20 cellular contexts compared by ENCODE assay signal in the genomic region with DNA sequence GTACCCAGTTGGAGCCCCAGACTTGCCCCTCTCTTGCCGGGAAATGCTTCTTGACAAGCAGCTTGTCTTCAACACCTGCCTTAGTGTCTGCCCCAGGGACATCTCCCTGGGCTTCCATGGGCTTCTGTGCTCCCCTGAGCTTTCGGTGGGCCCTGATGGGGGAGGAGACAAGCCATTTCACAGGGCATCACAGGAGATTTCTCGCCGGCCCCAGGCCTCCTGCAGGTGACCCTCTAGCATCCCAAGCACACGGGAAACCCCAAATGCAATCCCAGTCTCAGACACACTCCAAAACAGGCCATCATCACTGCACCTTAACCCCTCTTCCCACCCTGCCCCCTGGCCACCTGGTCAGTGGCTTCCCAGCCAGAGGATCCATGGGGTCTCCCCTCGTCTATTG.
"Had no signal": no experiment of that assay in that cellular context is flagged by ENCODE, and none has a peak within 500 bp of the region (broad histone marks: within the 10 kb centered on the region; RNA-seq: fewer than 3 reads in every experiment).

No MANE protein-coding gene starts in this region.

- ATAC-seq: esophagus mucosa, left lobe of liver, pancreas had no signal

- H3K4me3 Mint-ChIP-seq: activated CD4-positive, alpha-beta memory T cell treated with anti-CD3 and anti-CD28 coated beads, Interleukin-2, amount 10 ng/mL, durations not matched to agents 7 days and 5 days; activated CD4-positive, alpha-beta T cell treated with anti-CD3 and anti-CD28 coated beads, Interleukin-2, amount 10 ng/mL, durations not matched to agents 24 days and 14 days; activated naive CD8-positive, alpha-beta T cell treated with anti-CD3 and anti-CD28 coated beads for 36 hours; brain; nephron had no signal

- H3K27ac Mint-ChIP-seq: activated CD4-positive, alpha-beta memory T cell treated with anti-CD3 and anti-CD28 coated beads, Interleukin-2, amount 10 ng/mL, durations not matched to agents 7 days and 5 days; activated CD4-positive, alpha-beta T cell treated with anti-CD3 and anti-CD28 coated beads, Interleukin-2, amount 10 ng/mL, durations not matched to agents 24 days and 14 days; activated naive CD8-positive, alpha-beta T cell treated with anti-CD3 and anti-CD28 coated beads for 36 hours; brain had no signal

- H3K4me1 ChIP-seq: adrenal gland, pancreas, prostate gland had no signal

- H3K36me3 ChIP-seq: adrenal gland, pancreas, prostate gland, spleen had no signal

- H3K4me3 ChIP-seq: adrenal gland, lung, pancreas, prostate gland, spleen had no signal

- H3K9me3 ChIP-seq: adrenal gland, pancreas, prostate gland had no signal

- DNase-seq: activated CD4-positive, alpha-beta memory T cell treated with anti-CD3 and anti-CD28 coated beads, Interleukin-2, amount 10 ng/mL, durations not matched to agents 7 days and 5 days; activated CD4-positive, alpha-beta T cell treated with anti-CD3 and anti-CD28 coated beads, Interleukin-2, amount 10 ng/mL, durations not matched to agents 24 days and 14 days; activated CD4-positive, CD25-positive, alpha-beta regulatory T cell treated with anti-CD3 and anti-CD28 coated beads, Interleukin-2, amount 50 U/mL, for 72 hours; activated effector memory CD4-positive, alpha-beta T cell treated with Interleukin-2 at 50 U/mL for 16 hours; activated naive CD4-positive, alpha-beta T cell treated with Interleukin-2 at 50 U/mL for 16 hours; activated naive CD8-positive, alpha-beta T cell treated with anti-CD3 and anti-CD28 coated beads for 36 hours; adrenal gland; foreskin melanocyte; kidney glomerular epithelial cell; mesendoderm; pancreas; spleen; stimulated activated naive CD4-positive, alpha-beta T cell; T-helper 2 cell had no signal

- H3K36me3 Mint-ChIP-seq: activated naive CD8-positive, alpha-beta T cell treated with anti-CD3 and anti-CD28 coated beads for 36 hours; brain had no signal

- H3K27ac ChIP-seq: adrenal gland, pancreas, prostate gland, spleen had no signal
